In genomic region chr19:48319647-48320537, GRCh38 we compare ENCODE assay signal across 8 cellular contexts. TPM values are rescaled to one million over a fixed set of nuclear protein-coding genes. Genes with fewer than 3 reads are reported as not detected.
DNase-seq lines count a peak whose midpoint lies in the region; ATAC-seq and TF ChIP-seq lines count a peak whose summit lies in the region.

No MANE protein-coding gene starts in this region.

- WGBS in psoas muscle, 3 donors: 29 to 35% (median 34%) methylated on average over 15 to 16 of the region's 16 CpGs

- no peak overlapping the region for H3K27ac Mint-ChIP-seq in activated naive CD8-positive, alpha-beta T cell treated with anti-CD3 and anti-CD28 coated beads, Interleukin-2, amount 50 U/mL, for 24 hours

- no peak for ATAC-seq in activated naive CD8-positive, alpha-beta T cell treated with anti-CD3 and anti-CD28 coated beads, Interleukin-2, amount 50 U/mL, for 24 hours
- ATAC-seq in left cardiac atrium (peak; percentile 35 to 54), psoas muscle (peak; percentile 46 to 70 (median 51)), HG02981 (IDR thresholded peaks at IDR 0.05; ENCODE audit: unreplicated experiment) (no peak)

- peak; percentile 93 for DNase-seq in ELF-1 (ENCODE audit: low read depth, low spot score)
- DNase-seq in NAMALWA (ENCODE audit: low spot score): peak; percentile 72
- DNase-seq in SW480 (ENCODE audit: low spot score): peak; percentile 81
- DNase-seq in activated naive CD8-positive, alpha-beta T cell treated with anti-CD3 and anti-CD28 coated beads, Interleukin-2, amount 50 U/mL, for 24 hours: peak; percentile 89
- DNase-seq in left cardiac atrium: peak; percentile 89
- peak; percentile 82 to 90 for DNase-seq in psoas muscle
- no peak for DNase-seq in SKM-1 treated with dmso at 0.1 percent for 144 hours (lab: John Stamatoyannopoulos, UW; ENCODE audit: unreplicated experiment)

- H3K4me3 Mint-ChIP-seq in activated naive CD8-positive, alpha-beta T cell treated with anti-CD3 and anti-CD28 coated beads, Interleukin-2, amount 50 U/mL, for 24 hours: peak overlapping the region; percentile 22

- no peak overlapping the region for H3K4me3 ChIP-seq in psoas muscle

- peaks cover 44% of the 10 kb centered on the region for H3K4me1 Mint-ChIP-seq in activated naive CD8-positive, alpha-beta T cell treated with anti-CD3 and anti-CD28 coated beads, Interleukin-2, amount 50 U/mL, for 24 hours

- no peaks in the 10 kb centered on the region for H3K9me3 ChIP-seq in psoas muscle

- intact Hi-C loops in left cardiac atrium (cut with DNase I) (loop anchor here in 1 of 2 donors (10.0 kb wide), 1 partner anchor 265 kb away; no protein-coding TSS in a partner anchor), psoas muscle (cut with DNase I) (loop anchor here (5.0 to 10.0 kb wide), 2 partner anchors 72 to 265 kb away; partner anchors contain the start of genes GRIN2D (in 1 of the 2) and KDELR1 (in 1 of the 2))

- no peaks in the 10 kb centered on the region for H3K36me3 Mint-ChIP-seq in activated naive CD8-positive, alpha-beta T cell treated with anti-CD3 and anti-CD28 coated beads, Interleukin-2, amount 50 U/mL, for 24 hours (ENCODE audit: low read depth)

- H3K27ac ChIP-seq in psoas muscle: peak overlapping the region; percentile 93

- H3K27me3 Mint-ChIP-seq in activated naive CD8-positive, alpha-beta T cell treated with anti-CD3 and anti-CD28 coated beads, Interleukin-2, amount 50 U/mL, for 24 hours: no peaks in the 10 kb centered on the region

- peak; percentile 82 for TF ChIP-seq CTCF in psoas muscle (IDR thresholded peaks at IDR 0.05)

- H3K4me1 ChIP-seq in psoas muscle: peaks cover 8% of the 10 kb centered on the region

- no peaks in the 10 kb centered on the region for H3K27me3 ChIP-seq in psoas muscle (ENCODE audit: insufficient read depth in 3 of 3, low read length in 2 of 3)

- H3K36me3 ChIP-seq in psoas muscle (ENCODE audit: insufficient read depth in 1 of 2, low read depth in 1 of 2): no peaks in the 10 kb centered on the region

- no peaks in the 10 kb centered on the region for H3K9me3 Mint-ChIP-seq in activated naive CD8-positive, alpha-beta T cell treated with anti-CD3 and anti-CD28 coated beads, Interleukin-2, amount 50 U/mL, for 24 hours

RNA-seq across cellular contexts. Expression of gene EMP3, which starts 5.5 kb away (rescaled TPM):
- 10 to 100 TPM; 89.9 TPM for total RNA-seq in left cardiac atrium
- total RNA-seq in psoas muscle: 10 to 100 TPM in 3 of 4 donors, 1 to 10 TPM in 1; 8.9 to 15.2 (median 14.1) TPM
- polyA plus RNA-seq in psoas muscle: 10 to 100 TPM in 2 of 3 donors, 1 to 10 TPM in 1; 8.9 to 13.7 (median 13.6) TPM

RNA-seq across cellular contexts. Expression of gene TMEM143, which starts 43.8 kb away (rescaled TPM):
- total RNA-seq in left cardiac atrium: 10 to 100 TPM; 30.5 to 43.0 TPM
- 10 to 100 TPM; 52.0 to 65.1 (median 57.7) TPM for total RNA-seq in psoas muscle
- 10 to 100 TPM; 17.1 to 41.9 (median 41.5) TPM for polyA plus RNA-seq in psoas muscle

RNA-seq across cellular contexts. Expression of gene SYNGR4, which starts 44.3 kb away (rescaled TPM):
- not detected for total RNA-seq in left cardiac atrium
- not detected for total RNA-seq in psoas muscle
- under 1 TPM in 1 of 3 donors, not detected in 2; 0.04 TPM for polyA plus RNA-seq in psoas muscle

RNA-seq across cellular contexts. Expression of gene ZNF114, which starts 50.0 kb away (rescaled TPM):
- total RNA-seq in left cardiac atrium (under 1 TPM; 0.39 to 0.74 TPM), psoas muscle (under 1 TPM in 1 of 4 donors, not detected in 3; 0.20 TPM)
- polyA plus RNA-seq in psoas muscle: under 1 TPM; 0.04 to 0.13 (median 0.05) TPM

Comparison
In these comparisons a context has a peak if more than half of its experiments do, and no peak if none do; other contexts are left out.
1. ATAC-seq: peak in left cardiac atrium (2 of 2) and psoas muscle (4 of 4); none in activated naive CD8-positive, alpha-beta T cell treated with anti-CD3 and anti-CD28 coated beads, Interleukin-2, amount 50 U/mL, for 24 hours (single experiment) and HG02981 (single experiment).
2. RNA of gene EMP3, which starts 5.5 kb away (total RNA-seq): 89.9 TPM in left cardiac atrium; 8.9 to 15.2 TPM in psoas muscle; every median in the first group is over 4 times any median in the second.